In genomic region chr2:100900156-100900795, GRCh38 we compare ENCODE assay signal across 15 cellular contexts.
DNase-seq lines count a peak whose midpoint lies in the region; ATAC-seq and TF ChIP-seq lines count a peak whose summit lies in the region.
"Had no signal": no experiment of that assay in that cellular context is flagged by ENCODE, and none has a peak within 500 bp of the region (broad histone marks: within the 10 kb centered on the region; RNA-seq: fewer than 3 reads in every experiment).

No MANE protein-coding gene starts in this region.

- CTCF ChIA-PET in Panc1 (lab: Charles Lee), result no interaction called here

- TF ChIP-seq CTCF in HFFc6 (IDR thresholded peaks at IDR 0.05) (peak; percentile 45), Panc1 (IDR thresholded peaks at IDR 0.05) (no peak), cardiac fibroblast (IDR thresholded peaks at IDR 0.05; ENCODE audit: low read depth, low read length) (peak; percentile 13), left ventricle myocardium inferior (IDR thresholded peaks at IDR 0.05; ENCODE audit: borderline replicate concordance) (no peak)

- no peak for TF ChIP-seq POLR2A in erythroblast (IDR thresholded peaks at IDR 0.05; ENCODE audit: low read length)

- in situ Hi-C loops in Panc1 (cut with HindIII; ENCODE audit: low pct_unique_long_range_greater_than_20kb, low sequenced_read_pairs), result no loop called here

- H3K27me3 ChIP-seq in Panc1 (ENCODE audit: control insufficient read depth, insufficient read depth, low read length) (no peaks in the 10 kb centered on the region), left ventricle myocardium inferior (ENCODE audit: low read depth) (no peaks in the 10 kb centered on the region)

- H3K27ac Mint-ChIP-seq in HFFc6, result no peak overlapping the region
- H3K27ac Mint-ChIP-seq: CD14-positive monocyte, T-cell had no signal

- no peak for ATAC-seq in Panc1
- no peak for ATAC-seq in activated T-cell treated with anti-CD3 and anti-CD28 coated beads, Interleukin-2, amount 50 U/mL, for 4 hours
- ATAC-seq: SK-N-SH treated with all-trans-retinoic acid at 6 μM for 48 hours, T-cell had no signal

- H3K9me3 Mint-ChIP-seq in HFFc6, result 0 out of 2 replicates have a peak, but pooled peaks cover 4% of the 10 kb centered on the region
- no peaks in the 10 kb centered on the region for H3K9me3 Mint-ChIP-seq in activated T-cell treated with anti-CD3 and anti-CD28 coated beads, Interleukin-2, amount 50 U/mL, for 4 hours

- peaks cover 28% of the 10 kb centered on the region for H3K36me3 Mint-ChIP-seq in HFFc6 (ENCODE audit: low read depth)
- H3K36me3 Mint-ChIP-seq in activated T-cell treated with anti-CD3 and anti-CD28 coated beads, Interleukin-2, amount 50 U/mL, for 4 hours (ENCODE audit: insufficient read depth), result no peaks in the 10 kb centered on the region
- H3K36me3 Mint-ChIP-seq: CD14-positive monocyte, T-cell had no signal

- H3K4me3 ChIP-seq in Panc1 (ENCODE audit: low read depth in 2 of 2, low read length in 2 of 2) (no peak overlapping the region), cardiac fibroblast (replicated peaks in 1 of 2; ENCODE audit: low read depth in 2 of 2, low read length in 2 of 2) (no peak overlapping the region), left ventricle myocardium inferior (no peak overlapping the region)

- intact Hi-C loops in Panc1 (cut with micrococcal nuclease; ENCODE audit: unreplicated experiment), result no loop called here
- intact Hi-C loops in left ventricle myocardium inferior (cut with micrococcal nuclease), result no loop called here

- POLR2A ChIA-PET in Panc1 (lab: Charles Lee), result no interaction called here

- peaks cover 4% of the 10 kb centered on the region; the same call in 1 of the 2 replicates for H3K9me3 ChIP-seq in Panc1 (ENCODE audit: control insufficient read depth, insufficient read depth, low read depth, low read length)
- peaks cover 9% of the 10 kb centered on the region for H3K9me3 ChIP-seq in left ventricle myocardium inferior (replicated peaks)

- H3K36me3 ChIP-seq in Panc1 (ENCODE audit: control insufficient read depth, insufficient read depth, low read length) (no peaks in the 10 kb centered on the region; the same call in 1 of the 2 replicates), left ventricle myocardium inferior (peaks cover 9% of the 10 kb centered on the region)

- BruUV-seq in Panc1 (replicated peaks; lab: Mats Ljungman, UMichigan), result no TSS peak

- DNase-seq in HFFc6, result no peak
- DNase-seq in Panc1 (ENCODE audit: low read depth, low spot score), result no peak
- DNase-seq in cardiac fibroblast (ENCODE audit: low read depth in 2 of 2), result peak in 1 of 2 donors; percentile 80
- DNase-seq in erythroblast (lab: John Stamatoyannopoulos, UW), result no peak
- DNase-seq in NCI-H1092 (lab: John Stamatoyannopoulos, UW), result no peak
- DNase-seq in left ventricle myocardium inferior, result no peak
- no peak for DNase-seq in activated T-cell treated with anti-CD3 and anti-CD28 coated beads, Interleukin-2, amount 50 U/mL, for 4 hours
- DNase-seq: DMS79 treated with DMSO at 0.1 percent for 48 hours, NCI-H1694 treated with DMSO at 0.1 percent for 48 hours, NCI-H446, NCI-H526 treated with DMSO at 0.1 percent for 48 hours, SIG-M5, T-cell had no signal

- no peak overlapping the region for H3K4me3 Mint-ChIP-seq in HFFc6
- no peak overlapping the region for H3K4me3 Mint-ChIP-seq in activated T-cell treated with anti-CD3 and anti-CD28 coated beads, Interleukin-2, amount 50 U/mL, for 4 hours
- H3K4me3 Mint-ChIP-seq: CD14-positive monocyte, T-cell had no signal

- peaks cover 65% of the 10 kb centered on the region for H3K4me1 Mint-ChIP-seq in HFFc6 (ENCODE audit: low read depth)
- H3K4me1 Mint-ChIP-seq in activated T-cell treated with anti-CD3 and anti-CD28 coated beads, Interleukin-2, amount 50 U/mL, for 4 hours (ENCODE audit: low read depth), result no peaks in the 10 kb centered on the region
- H3K4me1 Mint-ChIP-seq: CD14-positive monocyte had no signal

- H3K27me3 Mint-ChIP-seq in HFFc6 (ENCODE audit: insufficient read depth), result peaks cover 3% of the 10 kb centered on the region
- H3K27me3 Mint-ChIP-seq in activated T-cell treated with anti-CD3 and anti-CD28 coated beads, Interleukin-2, amount 50 U/mL, for 4 hours (ENCODE audit: low read depth), result no peaks in the 10 kb centered on the region

- peaks cover 59% of the 10 kb centered on the region for H3K4me1 ChIP-seq in Panc1 (ENCODE audit: control insufficient read depth, insufficient read depth, low read length)
- H3K4me1 ChIP-seq in left ventricle myocardium inferior, result peaks cover 66% of the 10 kb centered on the region

- H3K27ac ChIP-seq in Panc1 (ENCODE audit: low read length) (peak overlapping the region; percentile 88), left ventricle myocardium inferior (replicated peaks) (no peak overlapping the region)

Comparison
In these comparisons a context has a peak if more than half of its experiments do, and no peak if none do; other contexts are left out.
1. CTCF ChIP-seq: peak in HFFc6 (single experiment) and cardiac fibroblast (single experiment); none in Panc1 (single experiment) and left ventricle myocardium inferior (single experiment).